17 cellular contexts compared by ENCODE assay signal in the genomic region with DNA sequence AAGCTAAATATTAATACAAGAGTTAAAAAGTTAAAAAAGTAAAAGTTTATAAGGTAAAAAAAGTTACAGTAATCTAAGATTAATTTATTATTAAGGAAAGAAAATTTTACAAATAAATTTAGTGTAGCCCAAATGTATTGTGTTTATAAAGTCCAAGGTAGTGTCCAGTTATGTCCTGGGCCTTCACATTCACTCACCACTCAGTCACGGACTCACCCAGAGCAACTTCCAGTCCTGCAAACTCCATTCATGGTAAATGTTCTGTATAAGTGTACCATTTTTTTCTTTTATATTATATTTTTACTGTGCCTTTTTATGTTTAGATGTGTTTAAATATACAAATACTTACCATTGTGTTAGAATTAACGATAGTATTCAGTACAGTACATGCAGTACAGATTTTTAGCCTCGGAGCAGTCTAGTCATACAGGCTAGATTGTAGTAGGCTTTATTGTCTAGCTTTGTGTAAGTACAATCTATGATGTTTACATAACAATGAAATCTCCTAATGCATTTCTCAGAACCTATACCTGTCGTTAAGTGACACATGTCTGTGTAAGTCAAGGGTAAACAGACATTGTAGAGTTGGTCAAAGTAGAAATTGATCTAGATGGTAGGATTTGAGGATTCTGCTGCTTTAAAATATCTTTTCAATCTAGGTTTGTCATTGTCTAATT.
"Had no signal": no experiment of that assay in that cellular context is flagged by ENCODE, and none has a peak within 500 bp of the region (broad histone marks: within the 10 kb centered on the region; RNA-seq: fewer than 3 reads in every experiment).

No MANE protein-coding gene starts in this region.

- H3K4me3 Mint-ChIP-seq: endodermal cell; naive thymus-derived CD4-positive, alpha-beta T cell; nephron progenitor cell; stimulated activated memory B cell treated with anti-CD40 and anti-IgM and Interleukin-4, amounts not matched to agents 10 μg/mL and 1 μg/mL and 100 μg/mL, for 72 hours; stimulated activated naive CD8-positive, alpha-beta T cell treated with anti-CD3 and anti-CD28 coated beads, Interleukin-15, Interleukin-2, amounts not matched to agents 100 ng/mL and 50 ng/mL, for 24 hours had no signal

- DNase-seq: effector CD4-positive, alpha-beta T cell; endodermal cell; erythroblast; foreskin keratinocyte; head of caudate nucleus; hippocampal formation; mesendoderm; naive thymus-derived CD4-positive, alpha-beta T cell; nephron progenitor cell; psoas muscle; retina; right lobe of liver; stimulated activated CD4-positive, alpha-beta T cell treated with anti-CD3 and anti-CD28 coated beads, Interleukin-4, amount 100 ng/mL, for 24 hours; testis; upper lobe of right lung had no signal

- H3K27me3 Mint-ChIP-seq: naive thymus-derived CD4-positive, alpha-beta T cell; stimulated activated memory B cell treated with anti-CD40 and anti-IgM and Interleukin-4, amounts not matched to agents 10 μg/mL and 1 μg/mL and 100 μg/mL, for 72 hours; stimulated activated naive CD8-positive, alpha-beta T cell treated with anti-CD3 and anti-CD28 coated beads, Interleukin-15, Interleukin-2, amounts not matched to agents 100 ng/mL and 50 ng/mL, for 24 hours had no signal

- H3K27ac Mint-ChIP-seq: endodermal cell; naive thymus-derived CD4-positive, alpha-beta T cell; nephron progenitor cell; stimulated activated memory B cell treated with anti-CD40 and anti-IgM and Interleukin-4, amounts not matched to agents 10 μg/mL and 1 μg/mL and 100 μg/mL, for 72 hours; stimulated activated naive CD8-positive, alpha-beta T cell treated with anti-CD3 and anti-CD28 coated beads, Interleukin-15, Interleukin-2, amounts not matched to agents 100 ng/mL and 50 ng/mL, for 24 hours had no signal

- ATAC-seq: foreskin keratinocyte; naive thymus-derived CD4-positive, alpha-beta T cell; psoas muscle; right lobe of liver; stimulated activated memory B cell treated with anti-CD40 and anti-IgM and Interleukin-4, amounts not matched to agents 10 μg/mL and 1 μg/mL and 100 μg/mL, for 72 hours; upper lobe of right lung had no signal

- H3K36me3 Mint-ChIP-seq: stimulated activated memory B cell treated with anti-CD40 and anti-IgM and Interleukin-4, amounts not matched to agents 10 μg/mL and 1 μg/mL and 100 μg/mL, for 72 hours had no signal

- H3K4me1 Mint-ChIP-seq: naive thymus-derived CD4-positive, alpha-beta T cell; nephron progenitor cell; stimulated activated memory B cell treated with anti-CD40 and anti-IgM and Interleukin-4, amounts not matched to agents 10 μg/mL and 1 μg/mL and 100 μg/mL, for 72 hours had no signal
